Comparison of ENCODE assay signal across 26 cellular contexts in the genomic region with DNA sequence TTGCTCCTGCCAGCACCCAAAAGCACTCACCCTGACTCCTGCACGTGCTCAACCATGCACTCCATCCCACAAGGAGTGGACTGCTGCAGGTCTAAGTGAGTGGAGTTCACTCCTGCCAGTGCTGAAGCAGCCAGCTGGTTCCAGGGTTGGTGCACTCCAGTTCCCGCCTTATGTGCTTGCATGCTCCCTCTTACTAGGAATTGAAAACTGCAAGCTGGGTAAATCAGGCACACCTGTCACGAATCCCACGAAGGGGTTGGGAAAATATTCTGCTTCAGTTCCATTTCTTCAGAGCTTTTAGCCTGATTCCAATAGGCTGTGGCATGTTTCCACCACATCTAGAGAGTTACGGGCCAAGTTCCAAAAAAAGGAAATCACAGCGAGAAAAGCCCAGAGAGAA.
"Had no signal": no experiment of that assay in that cellular context is flagged by ENCODE, and none has a peak within 500 bp of the region (broad histone marks: within the 10 kb centered on the region; RNA-seq: fewer than 3 reads in every experiment).

No MANE protein-coding gene starts in this region.

- H3K79me2 ChIP-seq: hepatocyte, parathyroid adenoma had no signal

- H2AFZ ChIP-seq: hepatocyte, parathyroid adenoma had no signal

- H3K9me3 ChIP-seq: colonic mucosa, gastroesophageal sphincter, heart left ventricle, mucosa of descending colon, neutrophil, right lobe of liver, stomach, tibial artery had no signal

- H3K36me3 ChIP-seq: colonic mucosa, gastroesophageal sphincter, heart left ventricle, left lung, neutrophil, right lobe of liver, stomach, tibial artery had no signal

- H3K4me3 ChIP-seq: colonic mucosa, gastroesophageal sphincter, heart left ventricle, hepatocyte, left lung, mucosa of descending colon, right lobe of liver, stomach, tibial artery had no signal

- DNase-seq: colonic mucosa; effector CD8-positive, alpha-beta T cell; endodermal cell; foreskin fibroblast; left cardiac atrium; left lung; mesenchymal stem cell; mucosa of descending colon; naive B cell; right lobe of liver; small intestine; stimulated activated CD4-positive, alpha-beta T cell treated with anti-CD3 and anti-CD28 coated beads, Interleukin-1b, Interleukin-23, amount 100 ng/mL, for 48 hours; stimulated activated CD4-positive, alpha-beta T cell treated with anti-CD3 and anti-CD28 coated beads, Interleukin-4, amount 100 ng/mL, for 1 hour; stimulated activated naive CD4-positive, alpha-beta T cell treated with Interleukin-2 at 50 U/mL for 16 hours; stomach; tibial artery had no signal

- FAIRE-seq: small intestine, urothelium cell line had no signal

- H3K4me2 ChIP-seq: hepatocyte had no signal

- H3K27me3 ChIP-seq: colonic mucosa, gastroesophageal sphincter, heart left ventricle, hepatocyte, left lung, neutrophil, right lobe of liver, stomach, tibial artery had no signal

- ATAC-seq: esophagus mucosa; gastroesophageal sphincter; heart left ventricle; left cardiac atrium; left lung; mucosa of descending colon; natural killer cell treated with Interleukin-12 subunit alpha and Interleukin-12 subunit beta and Interleukin-15 and Interleukin-18, amount 100 ng/mL, for 72 hours; right lobe of liver; stimulated activated effector memory CD8-positive, alpha-beta T cell treated with anti-CD3 and anti-CD28 coated beads, Interleukin-12 subunit alpha, Interleukin-12 subunit beta, amount 100 ng/mL, for 72 hours had no signal

- H3K9ac ChIP-seq: parathyroid adenoma had no signal

- H3K27ac ChIP-seq: colonic mucosa, epithelial cell of prostate, gastroesophageal sphincter, heart left ventricle, hepatocyte, left lung, neutrophil, parathyroid adenoma, right lobe of liver, stomach, tibial artery had no signal

- H3K4me1 ChIP-seq: colonic mucosa, gastroesophageal sphincter, heart left ventricle, left lung, parathyroid adenoma, stomach, tibial artery had no signal
